In the genomic region with DNA sequence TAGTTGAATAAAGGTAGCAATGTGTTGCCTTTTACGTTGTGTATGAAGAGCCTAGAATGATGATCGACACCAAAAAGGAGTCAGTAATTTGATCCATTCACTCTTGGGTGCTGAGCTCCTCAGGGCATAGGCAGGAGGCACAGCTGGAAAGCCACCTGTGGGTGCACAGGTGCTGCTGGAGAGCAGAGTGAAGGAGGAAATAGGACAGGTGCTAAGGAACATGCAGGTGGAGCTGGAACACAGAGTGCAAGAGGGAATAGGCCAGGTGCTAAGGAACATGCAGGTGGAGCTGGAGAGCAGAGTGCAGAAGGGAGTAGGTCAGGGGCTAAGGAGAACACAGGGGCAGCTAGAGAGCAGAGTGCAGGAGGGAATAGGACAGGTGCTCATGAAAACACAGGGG, we compare ENCODE assay signal across 20 cellular contexts.
DNase-seq lines count a peak whose midpoint lies in the region; ATAC-seq and TF ChIP-seq lines count a peak whose summit lies in the region.
"Had no signal": no experiment of that assay in that cellular context is flagged by ENCODE, and none has a peak within 500 bp of the region (broad histone marks: within the 10 kb centered on the region; RNA-seq: fewer than 3 reads in every experiment).

No MANE protein-coding gene starts in this region.

- TF ChIP-seq CTCF in adrenal gland (IDR thresholded peaks at IDR 0.05) (no peak), mucosa of descending colon (IDR thresholded peaks at IDR 0.05) (no peak), OCI-LY7 (conservative IDR thresholded peaks at IDR 0.05; ENCODE audit: low read length) (no peak), transverse colon (IDR thresholded peaks at IDR 0.05) (no peak)

- DNase-seq in NCI-H2171 treated with DMSO at 0.1 percent for 48 hours (lab: John Stamatoyannopoulos, UW) (peak; percentile 38), NCI-H2171 (lab: John Stamatoyannopoulos, UW) (no peak), HT-29 (ENCODE audit: low spot score) (peak; percentile 1), adrenal gland (no peak), mucosa of descending colon (no peak), NCI-H2107 treated with DMSO at 0.1 percent for 48 hours (lab: John Stamatoyannopoulos, UW; ENCODE audit: unreplicated experiment) (no peak), OCI-LY7 (ENCODE audit: low spot score) (no peak), transverse colon (no peak)
- DNase-seq: activated CD4-positive, alpha-beta T cell treated with anti-CD3 and anti-CD28 coated beads for 1 hour; activated CD8-positive, alpha-beta T cell treated with anti-CD3 and anti-CD28 coated beads, Interleukin-2, amount 10 ng/mL, durations not matched to agents 7 days and 5 days; activated effector memory CD4-positive, alpha-beta T cell treated with Interleukin-2 at 50 U/mL for 16 hours; activated naive CD8-positive, alpha-beta T cell treated with anti-CD3 and anti-CD28 coated beads, Interleukin-2, amount 50 U/mL, for 24 hours; left ventricle myocardium superior; NCI-H1105 treated with DMSO at 0.1 percent for 48 hours; NCI-H526 treated with DMSO at 0.1 percent for 48 hours; pancreas; retina; small intestine had no signal

- H3K36me3 ChIP-seq in adrenal gland (replicated peaks in 1 of 2) (no peaks in the 10 kb centered on the region), mucosa of descending colon (ENCODE audit: low read depth) (no peaks in the 10 kb centered on the region), OCI-LY7 (ENCODE audit: insufficient read depth, low read length) (no peaks in the 10 kb centered on the region), transverse colon (no peaks in the 10 kb centered on the region)
- H3K36me3 ChIP-seq: pancreas had no signal

- TF ChIP-seq POLR2A in adrenal gland (IDR thresholded peaks at IDR 0.05) (no peak), transverse colon (IDR thresholded peaks at IDR 0.05) (no peak)

- no peak overlapping the region for H3K4me2 ChIP-seq in OCI-LY7 (ENCODE audit: low read length)
- H3K4me2 ChIP-seq: GM23338 had no signal

- POLR2A ChIA-PET in OCI-LY7 (lab: Charles Lee): interaction anchor here (0.7 to 0.9 kb wide), 2 partner anchors 9 to 44 kb away, joined by 3 read pairs; no protein-coding TSS in a partner anchor

- ATAC-seq in mucosa of descending colon: peak; percentile 33
- ATAC-seq: activated CD8-positive, alpha-beta T cell treated with anti-CD3 and anti-CD28 coated beads, Interleukin-2, amount 10 ng/mL, durations not matched to agents 7 days and 5 days; GM23338; left ventricle myocardium superior; SK-N-SH treated with all-trans-retinoic acid at 6 μM for 48 hours had no signal

- no peaks in the 10 kb centered on the region for H3K27me3 ChIP-seq in adrenal gland
- no peaks in the 10 kb centered on the region for H3K27me3 ChIP-seq in transverse colon
- H3K27me3 ChIP-seq: pancreas had no signal

- in situ Hi-C loops in transverse colon (cut with MboI; ENCODE audit: low pct_ligation_motif_present in 1 of 4, low pct_unique_long_range_greater_than_20kb in 1 of 4, low sequenced_read_pairs in 3 of 4): no loop called here

- no peak for TF ChIP-seq EP300 in transverse colon (IDR thresholded peaks at IDR 0.05; ENCODE audit: low read depth)

- H3K4me3 ChIP-seq in adrenal gland (no peak overlapping the region), mucosa of descending colon (no peak overlapping the region), OCI-LY7 (ENCODE audit: low read depth, low read length, poor library complexity, severe bottlenecking) (no peak overlapping the region), transverse colon (no peak overlapping the region)
- H3K4me3 ChIP-seq: GM23338, pancreas had no signal

- H3K27ac ChIP-seq in adrenal gland (peak overlapping the region in 3 of 5 donors; percentile 75 to 95 (median 85)), OCI-LY7 (ENCODE audit: low read depth, low read length, poor library complexity, severe bottlenecking) (no peak overlapping the region), transverse colon (no peak overlapping the region)
- H3K27ac ChIP-seq: pancreas had no signal

- 77 to 89% (median 81%) methylated on average over 2 of the region's 2 CpGs for WGBS in adrenal gland, 4 donors
- WGBS in transverse colon (ENCODE audit: low coverage in 1 of 2), 2 donors: 79% methylated on average over 2 of the region's 2 CpGs

- peaks cover 38 to 43% of the 10 kb centered on the region in 2 donors for H3K4me1 ChIP-seq in adrenal gland (replicated peaks in 1 of 2)
- H3K4me1 ChIP-seq in mucosa of descending colon (ENCODE audit: low read depth): no peaks in the 10 kb centered on the region
- no peaks in the 10 kb centered on the region for H3K4me1 ChIP-seq in OCI-LY7 (ENCODE audit: insufficient read depth, low read length, poor library complexity, severe bottlenecking)
- H3K4me1 ChIP-seq in transverse colon: peaks cover 0 to 5% (median 2%) of the 10 kb centered on the region in 4 donors

- no peaks in the 10 kb centered on the region for H3K9me3 ChIP-seq in adrenal gland (replicated peaks in 1 of 3)
- peaks cover 9% of the 10 kb centered on the region for H3K9me3 ChIP-seq in mucosa of descending colon
- peaks cover 9% of the 10 kb centered on the region; the same call in 1 of the 2 replicates for H3K9me3 ChIP-seq in OCI-LY7 (ENCODE audit: low read length)
- H3K9me3 ChIP-seq in transverse colon: peaks cover 0 to 1% of the 10 kb centered on the region in 2 donors
- H3K9me3 ChIP-seq: pancreas had no signal

- intact Hi-C loops in adrenal gland (cut with DNase I) (no loop called here), mucosa of descending colon (cut with DNase I, micrococcal nuclease) (no loop called here), OCI-LY7 (cut with micrococcal nuclease; ENCODE audit: unreplicated experiment) (no loop called here), transverse colon (cut with DNase I; ENCODE audit: low total_unique reads) (no loop called here)

- CTCF ChIA-PET in OCI-LY7 (lab: Charles Lee; ENCODE audit: unreplicated experiment): no interaction called here

- no peaks in the 10 kb centered on the region for H3K79me2 ChIP-seq in OCI-LY7 (ENCODE audit: insufficient read depth, low read depth, low read length)

- no peak overlapping the region for H2AFZ ChIP-seq in OCI-LY7 (ENCODE audit: low read length)
- H2AFZ ChIP-seq: GM23338 had no signal

- BruUV-seq in OCI-LY7 (replicated peaks; lab: Mats Ljungman, UMichigan): no TSS peak

- no peaks in the 10 kb centered on the region for H4K20me1 ChIP-seq in OCI-LY7 (ENCODE audit: insufficient read depth, low read length)

- H3K9me2 ChIP-seq in OCI-LY7 (ENCODE audit: insufficient read depth, low read length): no peaks in the 10 kb centered on the region

Comparison
In these comparisons a context has a peak if more than half of its experiments do, and no peak if none do; other contexts are left out.
1. DNase-seq: peak in NCI-H2171 treated with DMSO at 0.1 percent for 48 hours (single experiment) and HT-29 (single experiment); none in NCI-H2171 (single experiment), adrenal gland (0 of 7), mucosa of descending colon (0 of 3), NCI-H2107 treated with DMSO at 0.1 percent for 48 hours (single experiment), OCI-LY7 (single experiment) and transverse colon (single experiment).
2. H3K27ac ChIP-seq: peak in adrenal gland (3 of 5); none in OCI-LY7 (single experiment) and transverse colon (0 of 4).